1 cellular context compared by ENCODE assay signal in genomic region chr2:64404002-64404731, GRCh38.
TF ChIP-seq lines count a peak whose summit lies in the region.

No MANE protein-coding gene starts in this region.

TF ChIP-seq in HepG2, 621 proteins besides CTCF, POLR2A, EP300 and RAD21 (continued from another document and continues in another):
- TF ChIP-seq ZNF253 (CRISPR knock-in tag; IDR thresholded peaks at IDR 0.05; ENCODE audit: borderline replicate concordance) (no peak), SPEN (CRISPR knock-in tag; IDR thresholded peaks at IDR 0.05; ENCODE audit: low read depth) (peak; percentile 49; the same call in 1 of the 2 replicates), DPF2 (CRISPR knock-in tag; IDR thresholded peaks at IDR 0.05; ENCODE audit: borderline replicate concordance, low read depth) (peak; percentile 33; the same call in 1 of the 2 replicates), HMG20A (CRISPR knock-in tag; IDR thresholded peaks at IDR 0.05; ENCODE audit: borderline replicate concordance) (peak; percentile 35; the same call in 1 of the 2 replicates), XRCC5 (optimal IDR thresholded peaks at IDR 0.05; ENCODE audit: low read length) (peak; percentile 49), DZIP1 (CRISPR knock-in tag; IDR thresholded peaks at IDR 0.05) (no peak), FOXK1 (CRISPR knock-in tag; IDR thresholded peaks at IDR 0.05; ENCODE audit: borderline replicate concordance, low read depth) (no peak), TIGD3 (CRISPR knock-in tag; IDR thresholded peaks at IDR 0.05; ENCODE audit: borderline replicate concordance) (0 out of 2 replicates have a peak, but pooled peaks have one; percentile 22), TFE3 (CRISPR knock-in tag; IDR thresholded peaks at IDR 0.05) (peak; percentile 19; the same call in 1 of the 2 replicates), ZNF234 (CRISPR knock-in tag; conservative IDR thresholded peaks at IDR 0.05) (no peak), ZNF746 (CRISPR knock-in tag; IDR thresholded peaks at IDR 0.05) (peak; percentile 61; the same call in 1 of the 2 replicates), ZNF501 (CRISPR knock-in tag; IDR thresholded peaks at IDR 0.05) (0 out of 2 replicates have a peak, but pooled peaks have one; percentile 43), DRAP1 (CRISPR knock-in tag; IDR thresholded peaks at IDR 0.05) (no peak), TSC22D2 (CRISPR knock-in tag; IDR thresholded peaks at IDR 0.05; ENCODE audit: borderline replicate concordance) (no peak), EHMT2 (IDR thresholded peaks at IDR 0.05; ENCODE audit: borderline replicate concordance, low read depth, low read length) (0 out of 2 replicates have a peak, but pooled peaks have one; percentile 45), SOX5 (CRISPR knock-in tag; IDR thresholded peaks at IDR 0.05; ENCODE audit: borderline replicate concordance) (peak; percentile 83; the same call in 1 of the 2 replicates), ZNF83 (CRISPR knock-in tag; IDR thresholded peaks at IDR 0.05; ENCODE audit: borderline replicate concordance) (no peak), RARA (CRISPR knock-in tag; IDR thresholded peaks at IDR 0.05) (peak; percentile 51), SP5 (CRISPR knock-in tag; IDR thresholded peaks at IDR 0.05; ENCODE audit: borderline replicate concordance, low read depth) (0 out of 2 replicates have a peak, but pooled peaks have one; percentile 18), HDAC2 (CRISPR knock-in tag; IDR thresholded peaks at IDR 0.05) (0 out of 2 replicates have a peak, but pooled peaks have one; percentile 33), TBX2 (CRISPR knock-in tag; IDR thresholded peaks at IDR 0.05; ENCODE audit: borderline replicate concordance) (peak; percentile 64; the same call in 1 of the 2 replicates), ZNF160 (CRISPR knock-in tag; IDR thresholded peaks at IDR 0.05) (no peak), ZFY (CRISPR knock-in tag; IDR thresholded peaks at IDR 0.05) (peak; percentile 47; the same call in 1 of the 2 replicates), DMAP1 (CRISPR knock-in tag; IDR thresholded peaks at IDR 0.05) (no peak), NR2F6 (IDR thresholded peaks at IDR 0.05) (peak; percentile 88), NR2F6 (CRISPR knock-in tag; IDR thresholded peaks at IDR 0.05) (peak; percentile 89), SP140L (CRISPR knock-in tag; IDR thresholded peaks at IDR 0.05; ENCODE audit: borderline replicate concordance) (no peak), TARDBP (CRISPR knock-in tag; IDR thresholded peaks at IDR 0.05) (peak; percentile 74), SRSF1 (optimal IDR thresholded peaks at IDR 0.05; ENCODE audit: low read depth, low read length) (no peak), MED1 (CRISPR knock-in tag; IDR thresholded peaks at IDR 0.05) (peak; percentile 57; the same call in 1 of the 2 replicates), ZNF292 (CRISPR knock-in tag; IDR thresholded peaks at IDR 0.05; ENCODE audit: borderline replicate concordance, low read depth) (peak; percentile 50; the same call in 1 of the 2 replicates), RAD51 (IDR thresholded peaks at IDR 0.05; ENCODE audit: borderline replicate concordance) (no peak), ZNF644 (CRISPR knock-in tag; IDR thresholded peaks at IDR 0.05; ENCODE audit: low read depth) (0 out of 2 replicates have a peak, but pooled peaks have one; percentile 25), ZNF598 (CRISPR knock-in tag; IDR thresholded peaks at IDR 0.05; ENCODE audit: borderline replicate concordance) (no peak), ZNF431 (CRISPR knock-in tag; IDR thresholded peaks at IDR 0.05; ENCODE audit: borderline replicate concordance, low read depth) (no peak), MIER3 (CRISPR knock-in tag; IDR thresholded peaks at IDR 0.05; ENCODE audit: borderline replicate concordance) (peak; percentile 64; the same call in 1 of the 2 replicates), ZNF709 (CRISPR knock-in tag; IDR thresholded peaks at IDR 0.05) (no peak), ZBTB7A (CRISPR knock-in tag; IDR thresholded peaks at IDR 0.05) (peak; percentile 52; the same call in 1 of the 2 replicates)
- TF ChIP-seq, protein P1, sequence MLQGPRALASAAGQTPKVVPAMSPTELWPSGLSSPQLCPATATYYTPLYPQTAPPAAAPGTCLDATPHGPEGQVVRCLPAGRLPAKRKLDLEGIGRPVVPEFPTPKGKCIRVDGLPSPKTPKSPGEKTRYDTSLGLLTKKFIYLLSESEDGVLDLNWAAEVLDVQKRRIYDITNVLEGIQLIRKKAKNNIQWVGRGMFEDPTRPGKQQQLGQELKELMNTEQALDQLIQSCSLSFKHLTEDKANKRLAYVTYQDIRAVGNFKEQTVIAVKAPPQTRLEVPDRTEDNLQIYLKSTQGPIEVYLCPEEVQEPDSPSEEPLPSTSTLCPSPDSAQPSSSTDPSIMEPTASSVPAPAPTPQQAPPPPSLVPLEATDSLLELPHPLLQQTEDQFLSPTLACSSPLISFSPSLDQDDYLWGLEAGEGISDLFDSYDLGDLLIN (CRISPR knock-in tag; IDR thresholded peaks at IDR 0.05; ENCODE audit: borderline replicate concordance): no peak
- TF ChIP-seq, protein P2, sequence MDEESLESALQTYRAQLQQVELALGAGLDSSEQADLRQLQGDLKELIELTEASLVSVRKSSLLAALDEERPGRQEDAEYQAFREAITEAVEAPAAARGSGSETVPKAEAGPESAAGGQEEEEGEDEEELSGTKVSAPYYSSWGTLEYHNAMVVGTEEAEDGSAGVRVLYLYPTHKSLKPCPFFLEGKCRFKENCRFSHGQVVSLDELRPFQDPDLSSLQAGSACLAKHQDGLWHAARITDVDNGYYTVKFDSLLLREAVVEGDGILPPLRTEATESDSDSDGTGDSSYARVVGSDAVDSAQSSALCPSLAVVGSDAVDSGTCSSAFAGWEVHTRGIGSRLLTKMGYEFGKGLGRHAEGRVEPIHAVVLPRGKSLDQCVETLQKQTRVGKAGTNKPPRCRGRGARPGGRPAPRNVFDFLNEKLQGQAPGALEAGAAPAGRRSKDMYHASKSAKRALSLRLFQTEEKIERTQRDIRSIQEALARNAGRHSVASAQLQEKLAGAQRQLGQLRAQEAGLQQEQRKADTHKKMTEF (CRISPR knock-in tag; IDR thresholded peaks at IDR 0.05): 0 out of 2 replicates have a peak, but pooled peaks have one; percentile 49
- TF ChIP-seq, protein P3, sequence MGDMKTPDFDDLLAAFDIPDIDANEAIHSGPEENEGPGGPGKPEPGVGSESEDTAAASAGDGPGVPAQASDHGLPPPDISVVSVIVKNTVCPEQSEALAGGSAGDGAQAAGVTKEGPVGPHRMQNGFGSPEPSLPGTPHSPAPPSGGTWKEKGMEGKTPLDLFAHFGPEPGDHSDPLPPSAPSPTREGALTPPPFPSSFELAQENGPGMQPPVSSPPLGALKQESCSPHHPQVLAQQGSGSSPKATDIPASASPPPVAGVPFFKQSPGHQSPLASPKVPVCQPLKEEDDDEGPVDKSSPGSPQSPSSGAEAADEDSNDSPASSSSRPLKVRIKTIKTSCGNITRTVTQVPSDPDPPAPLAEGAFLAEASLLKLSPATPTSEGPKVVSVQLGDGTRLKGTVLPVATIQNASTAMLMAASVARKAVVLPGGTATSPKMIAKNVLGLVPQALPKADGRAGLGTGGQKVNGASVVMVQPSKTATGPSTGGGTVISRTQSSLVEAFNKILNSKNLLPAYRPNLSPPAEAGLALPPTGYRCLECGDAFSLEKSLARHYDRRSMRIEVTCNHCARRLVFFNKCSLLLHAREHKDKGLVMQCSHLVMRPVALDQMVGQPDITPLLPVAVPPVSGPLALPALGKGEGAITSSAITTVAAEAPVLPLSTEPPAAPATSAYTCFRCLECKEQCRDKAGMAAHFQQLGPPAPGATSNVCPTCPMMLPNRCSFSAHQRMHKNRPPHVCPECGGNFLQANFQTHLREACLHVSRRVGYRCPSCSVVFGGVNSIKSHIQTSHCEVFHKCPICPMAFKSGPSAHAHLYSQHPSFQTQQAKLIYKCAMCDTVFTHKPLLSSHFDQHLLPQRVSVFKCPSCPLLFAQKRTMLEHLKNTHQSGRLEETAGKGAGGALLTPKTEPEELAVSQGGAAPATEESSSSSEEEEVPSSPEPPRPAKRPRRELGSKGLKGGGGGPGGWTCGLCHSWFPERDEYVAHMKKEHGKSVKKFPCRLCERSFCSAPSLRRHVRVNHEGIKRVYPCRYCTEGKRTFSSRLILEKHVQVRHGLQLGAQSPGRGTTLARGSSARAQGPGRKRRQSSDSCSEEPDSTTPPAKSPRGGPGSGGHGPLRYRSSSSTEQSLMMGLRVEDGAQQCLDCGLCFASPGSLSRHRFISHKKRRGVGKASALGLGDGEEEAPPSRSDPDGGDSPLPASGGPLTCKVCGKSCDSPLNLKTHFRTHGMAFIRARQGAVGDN (CRISPR knock-in tag; IDR thresholded peaks at IDR 0.05): peak; percentile 45
- TF ChIP-seq, protein P4, sequence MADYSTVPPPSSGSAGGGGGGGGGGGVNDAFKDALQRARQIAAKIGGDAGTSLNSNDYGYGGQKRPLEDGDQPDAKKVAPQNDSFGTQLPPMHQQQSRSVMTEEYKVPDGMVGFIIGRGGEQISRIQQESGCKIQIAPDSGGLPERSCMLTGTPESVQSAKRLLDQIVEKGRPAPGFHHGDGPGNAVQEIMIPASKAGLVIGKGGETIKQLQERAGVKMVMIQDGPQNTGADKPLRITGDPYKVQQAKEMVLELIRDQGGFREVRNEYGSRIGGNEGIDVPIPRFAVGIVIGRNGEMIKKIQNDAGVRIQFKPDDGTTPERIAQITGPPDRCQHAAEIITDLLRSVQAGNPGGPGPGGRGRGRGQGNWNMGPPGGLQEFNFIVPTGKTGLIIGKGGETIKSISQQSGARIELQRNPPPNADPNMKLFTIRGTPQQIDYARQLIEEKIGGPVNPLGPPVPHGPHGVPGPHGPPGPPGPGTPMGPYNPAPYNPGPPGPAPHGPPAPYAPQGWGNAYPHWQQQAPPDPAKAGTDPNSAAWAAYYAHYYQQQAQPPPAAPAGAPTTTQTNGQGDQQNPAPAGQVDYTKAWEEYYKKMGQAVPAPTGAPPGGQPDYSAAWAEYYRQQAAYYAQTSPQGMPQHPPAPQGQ (CRISPR knock-in tag; IDR thresholded peaks at IDR 0.05; ENCODE audit: borderline replicate concordance): no peak
- TF ChIP-seq, protein P5, sequence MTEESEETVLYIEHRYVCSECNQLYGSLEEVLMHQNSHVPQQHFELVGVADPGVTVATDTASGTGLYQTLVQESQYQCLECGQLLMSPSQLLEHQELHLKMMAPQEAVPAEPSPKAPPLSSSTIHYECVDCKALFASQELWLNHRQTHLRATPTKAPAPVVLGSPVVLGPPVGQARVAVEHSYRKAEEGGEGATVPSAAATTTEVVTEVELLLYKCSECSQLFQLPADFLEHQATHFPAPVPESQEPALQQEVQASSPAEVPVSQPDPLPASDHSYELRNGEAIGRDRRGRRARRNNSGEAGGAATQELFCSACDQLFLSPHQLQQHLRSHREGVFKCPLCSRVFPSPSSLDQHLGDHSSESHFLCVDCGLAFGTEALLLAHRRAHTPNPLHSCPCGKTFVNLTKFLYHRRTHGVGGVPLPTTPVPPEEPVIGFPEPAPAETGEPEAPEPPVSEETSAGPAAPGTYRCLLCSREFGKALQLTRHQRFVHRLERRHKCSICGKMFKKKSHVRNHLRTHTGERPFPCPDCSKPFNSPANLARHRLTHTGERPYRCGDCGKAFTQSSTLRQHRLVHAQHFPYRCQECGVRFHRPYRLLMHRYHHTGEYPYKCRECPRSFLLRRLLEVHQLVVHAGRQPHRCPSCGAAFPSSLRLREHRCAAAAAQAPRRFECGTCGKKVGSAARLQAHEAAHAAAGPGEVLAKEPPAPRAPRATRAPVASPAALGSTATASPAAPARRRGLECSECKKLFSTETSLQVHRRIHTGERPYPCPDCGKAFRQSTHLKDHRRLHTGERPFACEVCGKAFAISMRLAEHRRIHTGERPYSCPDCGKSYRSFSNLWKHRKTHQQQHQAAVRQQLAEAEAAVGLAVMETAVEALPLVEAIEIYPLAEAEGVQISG (CRISPR knock-in tag; IDR thresholded peaks at IDR 0.05): peak; percentile 12; the same call in 1 of the 2 replicates
- TF ChIP-seq, protein P6, sequence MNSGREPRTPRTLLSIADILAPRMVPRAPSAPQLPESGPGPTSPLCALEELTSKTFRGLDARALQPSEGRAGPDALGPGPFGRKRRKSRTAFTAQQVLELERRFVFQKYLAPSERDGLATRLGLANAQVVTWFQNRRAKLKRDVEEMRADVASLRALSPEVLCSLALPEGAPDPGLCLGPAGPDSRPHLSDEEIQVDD (CRISPR knock-in tag; IDR thresholded peaks at IDR 0.05; ENCODE audit: borderline replicate concordance): no peak
